Comparison of ENCODE assay signal across 17 cellular contexts in genomic region chr1:214451591-214451990, GRCh38.
DNase-seq lines count a peak whose midpoint lies in the region; ATAC-seq and TF ChIP-seq lines count a peak whose summit lies in the region.
"Had no signal": no experiment of that assay in that cellular context is flagged by ENCODE, and none has a peak within 500 bp of the region (broad histone marks: within the 10 kb centered on the region; RNA-seq: fewer than 3 reads in every experiment).

No MANE protein-coding gene starts in this region.

- no peaks in the 10 kb centered on the region for H3K9me3 Mint-ChIP-seq in GM23338
- H3K9me3 Mint-ChIP-seq: activated naive CD8-positive, alpha-beta T cell treated with anti-CD3 and anti-CD28 coated beads, Interleukin-2, amount 10 ng/mL, durations not matched to agents 7 days and 5 days had no signal

- peak; percentile 23 to 38 for DNase-seq in activated CD4-positive, alpha-beta T cell treated with anti-CD3 and anti-CD28 coated beads, Interleukin-2, amount 50 U/mL, for 48 hours
- DNase-seq in activated CD4-positive, alpha-beta T cell treated with anti-CD3 and anti-CD28 coated beads for 4 hours: no peak
- DNase-seq in GM23338 (ENCODE audit: low spot score) (no peak), erythroblast (lab: John Stamatoyannopoulos, UW) (no peak), GM19240 (ENCODE audit: insufficient read length, low spot score) (no peak)
- peak; percentile 19 for DNase-seq in stimulated activated CD4-positive, alpha-beta T cell treated with anti-CD3 and anti-CD28 coated beads, Interleukin-4, amount 100 ng/mL, for 24 hours
- DNase-seq: activated naive CD8-positive, alpha-beta T cell treated with anti-CD3 and anti-CD28 coated beads, Interleukin-2, amount 10 ng/mL, durations not matched to agents 7 days and 5 days; kidney glomerular epithelial cell; NCI-H1105; occipital lobe; sigmoid colon; T-helper 17 cell; testis had no signal

- no peak overlapping the region for H2AFZ ChIP-seq in GM23338

- H3K27ac ChIP-seq in GM23338 (ENCODE audit: low read depth): no peak overlapping the region; the same call in 1 of the 2 replicates
- peak overlapping the region; percentile 0 for H3K27ac ChIP-seq in angular gyrus (ENCODE audit: low read depth, low read length)
- H3K27ac ChIP-seq: sigmoid colon, testis had no signal

- H3K27me3 ChIP-seq in GM23338 (ENCODE audit: insufficient read depth): no peaks in the 10 kb centered on the region
- H3K27me3 ChIP-seq: sigmoid colon, testis had no signal

- no peak overlapping the region for H3K4me3 Mint-ChIP-seq in GM23338
- H3K4me3 Mint-ChIP-seq: activated naive CD8-positive, alpha-beta T cell treated with anti-CD3 and anti-CD28 coated beads, Interleukin-2, amount 10 ng/mL, durations not matched to agents 7 days and 5 days; IgD-negative memory B cell; T-helper 17 cell had no signal

- H3K36me3 Mint-ChIP-seq in GM23338 (ENCODE audit: low read depth): peaks cover 4% of the 10 kb centered on the region; the same call in 2 of the 3 replicates
- H3K36me3 Mint-ChIP-seq: activated naive CD8-positive, alpha-beta T cell treated with anti-CD3 and anti-CD28 coated beads, Interleukin-2, amount 10 ng/mL, durations not matched to agents 7 days and 5 days; IgD-negative memory B cell had no signal

- peaks cover 43% of the 10 kb centered on the region for H3K79me2 ChIP-seq in GM23338 (replicated peaks; ENCODE audit: insufficient read depth)

- H3K4me3 ChIP-seq in GM23338: no peak overlapping the region
- H3K4me3 ChIP-seq: sigmoid colon, testis had no signal

- H3K4me1 Mint-ChIP-seq in GM23338: peaks cover 63% of the 10 kb centered on the region
- H3K4me1 Mint-ChIP-seq: T-helper 17 cell had no signal

- 0 out of 2 replicates have a peak, but pooled peaks cover 2% of the 10 kb centered on the region for H3F3A ChIP-seq in GM23338 (replicated peaks; ENCODE audit: low read depth)

- no peak for TF ChIP-seq POLR2A in erythroblast (IDR thresholded peaks at IDR 0.05; ENCODE audit: low read length)

- ATAC-seq in GM23338: no peak
- ATAC-seq in GM18868 (IDR thresholded peaks at IDR 0.05; ENCODE audit: unreplicated experiment): no peak
- ATAC-seq: HCT116, T-helper 17 cell had no signal

- H3K27ac Mint-ChIP-seq in GM23338: no peak overlapping the region
- H3K27ac Mint-ChIP-seq: activated naive CD8-positive, alpha-beta T cell treated with anti-CD3 and anti-CD28 coated beads, Interleukin-2, amount 10 ng/mL, durations not matched to agents 7 days and 5 days; IgD-negative memory B cell; T-helper 17 cell had no signal

- no peak for TF ChIP-seq CTCF in GM23338 (conservative IDR thresholded peaks at IDR 0.05; ENCODE audit: low read depth in 2 of 2)

- H4K20me1 ChIP-seq in GM23338 (replicated peaks; ENCODE audit: insufficient read depth): no peaks in the 10 kb centered on the region

- H3K9me2 ChIP-seq in GM23338 (ENCODE audit: insufficient read depth): no peaks in the 10 kb centered on the region

- peaks cover 44% of the 10 kb centered on the region for H3K4me1 ChIP-seq in GM23338 (ENCODE audit: insufficient read depth)
- H3K4me1 ChIP-seq: testis had no signal

- no peaks in the 10 kb centered on the region for H3K36me3 ChIP-seq in GM23338 (ENCODE audit: insufficient read depth)

- 0 out of 2 replicates have a peak overlapping the region, but pooled peaks have one; percentile 13 for H3K4me2 ChIP-seq in GM23338

- peaks cover 11% of the 10 kb centered on the region for H3K27me3 Mint-ChIP-seq in GM23338 (ENCODE audit: insufficient read depth, low read depth, poor library complexity)

TF ChIP-seq in GM23338, 12 proteins besides CTCF, POLR2A, EP300 and RAD21:
- no peak for TF ChIP-seq CREB1 (CRISPR knock-in tag; IDR thresholded peaks at IDR 0.05; ENCODE audit: low read depth)
- TF ChIP-seq EZH2 (IDR thresholded peaks at IDR 0.05; ENCODE audit: low read depth, unreplicated experiment): no peak
- no peak for TF ChIP-seq STAT1 (IDR thresholded peaks at IDR 0.05; ENCODE audit: unreplicated experiment)
- no peak for TF ChIP-seq ZNF114 (CRISPR knock-in tag; IDR thresholded peaks at IDR 0.05)

Comparison
In these comparisons a context has a peak if more than half of its experiments do, and no peak if none do; other contexts are left out.
1. DNase-seq: peak in activated CD4-positive, alpha-beta T cell treated with anti-CD3 and anti-CD28 coated beads, Interleukin-2, amount 50 U/mL, for 48 hours (2 of 2) and stimulated activated CD4-positive, alpha-beta T cell treated with anti-CD3 and anti-CD28 coated beads, Interleukin-4, amount 100 ng/mL, for 24 hours (single experiment); none in activated CD4-positive, alpha-beta T cell treated with anti-CD3 and anti-CD28 coated beads for 4 hours (0 of 2), GM23338 (single experiment), erythroblast (0 of 2) and GM19240 (single experiment).